27 cellular contexts compared by ENCODE assay signal in genomic region chr22:20177217-20177911, GRCh38. TPM values are rescaled to one million over a fixed set of nuclear protein-coding genes. Genes with fewer than 3 reads are reported as not detected.
"Had no signal": no experiment of that assay in that cellular context is flagged by ENCODE, and none has a peak within 500 bp of the region (broad histone marks: within the 10 kb centered on the region; RNA-seq: fewer than 3 reads in every experiment).

No MANE protein-coding gene starts in this region.

- H3K9me3 Mint-ChIP-seq: dendritic cell treated with granulocyte-macrophage colony-stimulating factor and Interleukin-4, amounts not matched to agents 40 ng/mL and 50 ng/mL, for 4 days; endodermal cell; memory B cell; naive B cell; nephron; stimulated activated effector memory CD8-positive, alpha-beta T cell treated with anti-CD3 and anti-CD28 coated beads, Interleukin-12 subunit alpha, Interleukin-12 subunit beta, amount 100 ng/mL, for 72 hours had no signal

- H3K4me3 Mint-ChIP-seq: dendritic cell treated with granulocyte-macrophage colony-stimulating factor and Interleukin-4, amounts not matched to agents 40 ng/mL and 50 ng/mL, for 4 days; endodermal cell; memory B cell; nephron; stimulated activated effector memory CD8-positive, alpha-beta T cell treated with anti-CD3 and anti-CD28 coated beads, Interleukin-12 subunit alpha, Interleukin-12 subunit beta, amount 100 ng/mL, for 72 hours had no signal

- H3K36me3 Mint-ChIP-seq: memory B cell; naive B cell; stimulated activated effector memory CD8-positive, alpha-beta T cell treated with anti-CD3 and anti-CD28 coated beads, Interleukin-12 subunit alpha, Interleukin-12 subunit beta, amount 100 ng/mL, for 72 hours had no signal

- H3K27ac Mint-ChIP-seq: dendritic cell treated with granulocyte-macrophage colony-stimulating factor and Interleukin-4, amounts not matched to agents 40 ng/mL and 50 ng/mL, for 4 days; endodermal cell; memory B cell; nephron; stimulated activated effector memory CD8-positive, alpha-beta T cell treated with anti-CD3 and anti-CD28 coated beads, Interleukin-12 subunit alpha, Interleukin-12 subunit beta, amount 100 ng/mL, for 72 hours had no signal

- DNase-seq: colonic mucosa; effector CD8-positive, alpha-beta T cell; endodermal cell; foreskin keratinocyte; heart left ventricle; kidney; naive B cell; pancreas; stimulated activated CD4-positive, alpha-beta T cell treated with anti-CD3 and anti-CD28 coated beads, Interleukin-12 subunit alpha, Interleukin-12 subunit beta, amount 100 ng/mL, for 4 hours; stimulated activated CD4-positive, alpha-beta T cell treated with anti-CD3 and anti-CD28 coated beads, Interleukin-1b, Interleukin-23, amount 100 ng/mL, for 48 hours; stimulated activated CD4-positive, alpha-beta T cell treated with anti-CD3 and anti-CD28 coated beads, Interleukin-4, amount 100 ng/mL, for 1 hour; stimulated activated naive CD4-positive, alpha-beta T cell treated with Interleukin-2 at 50 U/mL for 16 hours; stomach; thyroid gland; trophoblast cell had no signal

- ATAC-seq: foreskin keratinocyte; gastroesophageal sphincter; heart left ventricle; left lobe of liver; pancreas; sciatic nerve; stimulated activated effector memory CD8-positive, alpha-beta T cell treated with anti-CD3 and anti-CD28 coated beads, Interleukin-12 subunit alpha, Interleukin-12 subunit beta, amount 100 ng/mL, for 72 hours had no signal

- H3K27me3 Mint-ChIP-seq: dendritic cell treated with granulocyte-macrophage colony-stimulating factor and Interleukin-4, amounts not matched to agents 40 ng/mL and 50 ng/mL, for 4 days; memory B cell had no signal

- H3K4me1 Mint-ChIP-seq: memory B cell; naive B cell; stimulated activated effector memory CD8-positive, alpha-beta T cell treated with anti-CD3 and anti-CD28 coated beads, Interleukin-12 subunit alpha, Interleukin-12 subunit beta, amount 100 ng/mL, for 72 hours had no signal

RNA-seq across cellular contexts. Expression of gene CCDC188, which starts 26.5 kb away (rescaled TPM):
- total RNA-seq: endodermal cell, foreskin keratinocyte, gastroesophageal sphincter, hepatocyte, left lobe of liver, liver, mononuclear cell, smooth muscle cell, vagina had no signal
